Comparison of ENCODE assay signal across 8 cellular contexts in the genomic region with DNA sequence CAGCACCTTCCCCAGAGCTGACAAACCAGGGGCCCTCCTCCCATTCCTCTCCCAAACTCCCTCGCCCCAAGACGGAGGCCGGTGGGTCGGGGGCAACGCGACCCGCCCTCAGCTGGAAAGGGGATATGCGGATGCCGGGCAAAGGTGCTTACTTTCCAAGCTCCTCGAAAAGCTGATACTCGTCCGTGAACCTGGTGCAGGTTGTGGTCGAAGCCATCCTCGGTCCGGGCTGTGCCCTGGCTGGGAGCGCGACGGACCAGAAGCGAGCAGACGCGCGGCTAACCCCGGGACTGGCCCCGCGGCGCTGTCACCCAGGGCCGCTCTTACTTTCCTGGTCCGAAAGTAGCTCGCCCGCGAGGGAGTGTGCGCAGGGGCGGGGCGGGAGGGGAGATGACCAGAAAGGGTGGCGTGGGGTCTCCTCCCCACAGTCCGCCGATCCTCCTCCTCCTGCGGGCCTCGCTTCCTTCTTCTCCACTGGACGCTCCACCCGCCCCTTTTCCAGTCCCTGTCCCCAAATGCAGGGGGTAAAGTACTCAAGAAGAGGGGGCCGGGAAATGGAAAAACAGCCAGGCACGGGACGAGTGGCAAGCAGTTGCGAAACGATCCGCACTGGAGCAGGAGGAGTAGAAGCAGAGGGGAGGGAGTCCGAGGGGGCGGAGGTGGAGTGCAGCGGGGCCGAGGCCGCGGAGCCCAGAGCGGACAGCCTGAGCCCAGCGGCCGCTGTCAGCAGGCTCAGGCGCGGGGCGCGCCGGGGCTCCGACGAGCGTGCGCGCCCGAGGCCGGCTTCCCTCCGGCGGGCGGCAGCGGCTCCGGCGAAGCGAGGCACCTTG. TPM values are rescaled to one million over a fixed set of nuclear protein-coding genes. Genes with fewer than 3 reads are reported as not detected.
A peak's percentile ranks its signal among the peaks of the same experiment; 100 is the strongest.
DNase-seq lines count a peak whose midpoint lies in the region; TF ChIP-seq lines count a peak whose summit lies in the region.

No MANE protein-coding gene starts in this region.

- H2AFZ ChIP-seq in MM.1S (ENCODE audit: low read length) = peak overlapping the region; percentile 85

- TF ChIP-seq CTCF in GM12875 (IDR thresholded peaks at IDR 0.05; ENCODE audit: borderline replicate concordance, insufficient read depth, low read depth, low read length) (no peak), MM.1S (IDR thresholded peaks at IDR 0.05; ENCODE audit: low read length) (no peak), choroid plexus epithelial cell (conservative IDR thresholded peaks at IDR 0.05; ENCODE audit: low read depth, low read length) (no peak), kidney epithelial cell (IDR thresholded peaks at IDR 0.05; ENCODE audit: insufficient read depth, low read length, poor library complexity, severe bottlenecking) (no peak)

- peak overlapping the region; percentile 92; the same call in 1 of the 2 replicates for H3K27ac ChIP-seq in MM.1S (ENCODE audit: low read length)

- H3K36me3 ChIP-seq in MM.1S (replicated peaks; ENCODE audit: insufficient read depth, low read length) (no peaks in the 10 kb centered on the region), kidney epithelial cell (ENCODE audit: control insufficient read depth, insufficient read depth, low read length) (no peaks in the 10 kb centered on the region)

- H3K79me2 ChIP-seq in MM.1S (ENCODE audit: low read length) = peaks cover 6% of the 10 kb centered on the region; the same call in 1 of the 2 replicates

- peak overlapping the region; percentile 81 for H3K9ac ChIP-seq in MM.1S (ENCODE audit: low read length)

- no peaks in the 10 kb centered on the region for H4K20me1 ChIP-seq in MM.1S (ENCODE audit: insufficient read depth, low read length)

- H3K9me3 ChIP-seq in MM.1S (replicated peaks; ENCODE audit: insufficient read depth, low read length) = no peaks in the 10 kb centered on the region

- H3K27me3 ChIP-seq in MM.1S (replicated peaks; ENCODE audit: insufficient read depth, low read length) = no peaks in the 10 kb centered on the region
- H3K27me3 ChIP-seq in kidney epithelial cell (ENCODE audit: control insufficient read depth, insufficient read depth, low read length) = no peaks in the 10 kb centered on the region

- DNase-seq in GOT3 (lab: John Stamatoyannopoulos, UW) (peak; percentile 6), MM.1S (peak; percentile 64), choroid plexus epithelial cell (ENCODE audit: low read depth) (no peak), kidney epithelial cell (ENCODE audit: low read depth) (no peak), SHP77 treated with DMSO at 0.1 percent for 48 hours (lab: John Stamatoyannopoulos, UW) (no peak)
- DNase-seq in activated CD4-positive, CD25-positive, alpha-beta regulatory T cell (lab: John Stamatoyannopoulos, UW) = peak; percentile 13 to 48 (median 34)
- peak; percentile 19 to 30 for DNase-seq in stimulated activated CD4-positive, alpha-beta T cell treated with anti-CD3 and anti-CD28 coated beads, Interleukin-15, amount 100 ng/mL, for 1 hour (ENCODE audit: low read depth in 1 of 2, low spot score in 1 of 2)

- H3K4me3 ChIP-seq in GM12875 (ENCODE audit: low read depth, low read length) (peak overlapping the region; percentile 80), MM.1S (ENCODE audit: low read length) (peak overlapping the region; percentile 68), choroid plexus epithelial cell (ENCODE audit: low read depth, low read length) (peak overlapping the region; percentile 83), kidney epithelial cell (ENCODE audit: low read depth, low read length) (peak overlapping the region; percentile 68)

- H3K9me2 ChIP-seq in MM.1S (replicated peaks; ENCODE audit: insufficient read depth, low read length) = no peaks in the 10 kb centered on the region

- H3K4me1 ChIP-seq in MM.1S (ENCODE audit: low read length) = peaks cover 12% of the 10 kb centered on the region; the same call in 1 of the 2 replicates

- peaks cover 20% of the 10 kb centered on the region for H3F3A ChIP-seq in MM.1S (ENCODE audit: insufficient read depth, low read length)

- peak overlapping the region; percentile 97 for H3K4me2 ChIP-seq in MM.1S (ENCODE audit: low read depth, low read length)

RNA-seq across cellular contexts. Expression of a gene that starts 0.5 kb away (rescaled TPM):
- 28.1 and 36.2 TPM in 2 replicates for total RNA-seq in kidney epithelial cell

Comparison
In these comparisons a context has a peak if more than half of its experiments do, and no peak if none do; other contexts are left out.
1. DNase-seq: peak in GOT3 (single experiment), MM.1S (single experiment), activated CD4-positive, CD25-positive, alpha-beta regulatory T cell (4 of 4) and stimulated activated CD4-positive, alpha-beta T cell treated with anti-CD3 and anti-CD28 coated beads, Interleukin-15, amount 100 ng/mL, for 1 hour (2 of 2); none in choroid plexus epithelial cell (single experiment), kidney epithelial cell (single experiment) and SHP77 treated with DMSO at 0.1 percent for 48 hours (single experiment).
2. Peak in every context shown above with its lines, with median percentiles within 50 percentile points of each other: H3K4me3 ChIP-seq.